In genomic region chr1:210339500-210339899, GRCh38 we compare ENCODE assay signal across 27 cellular contexts.
"Had no signal": no experiment of that assay in that cellular context is flagged by ENCODE, and none has a peak within 500 bp of the region (broad histone marks: within the 10 kb centered on the region; RNA-seq: fewer than 3 reads in every experiment).

No MANE protein-coding gene starts in this region.

- H3K27ac ChIP-seq: adrenal gland, VCaP had no signal

- DNase-seq: activated B cell treated with CpG ODN at 0.5 μM for 24 hours; activated CD4-positive, alpha-beta memory T cell treated with anti-CD3 and anti-CD28 coated beads, Interleukin-2, amount 10 ng/mL, durations not matched to agents 7 days and 5 days; activated CD4-positive, alpha-beta T cell treated with anti-CD3 and anti-CD28 coated beads for 48 hours; activated CD4-positive, CD25-positive, alpha-beta regulatory T cell treated with anti-CD3 and anti-CD28 coated beads, Interleukin-2, amount 50 U/mL, for 72 hours; activated CD8-positive, alpha-beta memory T cell treated with anti-CD3 and anti-CD28 coated beads for 24 hours; activated CD8-positive, alpha-beta memory T cell treated with anti-CD3 and anti-CD28 coated beads, Interleukin-2, amount 10 ng/mL, durations not matched to agents 7 days and 5 days; activated CD8-positive, alpha-beta memory T cell treated with anti-CD3 and anti-CD28 coated beads, Interleukin-2, amount 50 U/mL, for 48 hours; activated effector memory CD4-positive, alpha-beta T cell treated with anti-CD3 and anti-CD28 coated beads, Interleukin-2, amount 50 U/mL, for 16 hours; activated naive CD4-positive, alpha-beta T cell; activated naive CD4-positive, alpha-beta T cell treated with anti-CD3 and anti-CD28 coated beads, Interleukin-2, amount 50 U/mL, for 16 hours; activated naive CD8-positive, alpha-beta T cell treated with anti-CD3 and anti-CD28 coated beads, Interleukin-2, amount 10 ng/mL, durations not matched to agents 7 days and 5 days; activated T-cell treated with anti-CD3 and anti-CD28 coated beads, Interleukin-2, amount 50 U/mL, for 48 hours; adrenal gland; central memory CD4-positive, alpha-beta T cell; NCI-H1048; NCI-H1105 treated with DMSO at 0.1 percent for 48 hours; NCI-H1436; NCI-H1694; NCI-H1930; NCI-H2081 treated with DMSO at 0.1 percent for 48 hours; NCI-H345; NCI-H524 treated with DMSO at 0.1 percent for 48 hours; RPMI8226; SIG-M5 had no signal

- H3K4me3 ChIP-seq: adrenal gland had no signal

- ATAC-seq: Panc1 had no signal

- H3K36me3 ChIP-seq: adrenal gland had no signal

- FAIRE-seq: colon had no signal

- H3K9me3 ChIP-seq: adrenal gland had no signal

- H3K27me3 ChIP-seq: adrenal gland had no signal
